ENCODE assay signal across 10 cellular contexts in genomic region chr14:63308723-63309317, GRCh38. TPM values are rescaled to one million over a fixed set of nuclear protein-coding genes. Genes with fewer than 3 reads are reported as not detected.
DNase-seq lines count a peak whose midpoint lies in the region; ATAC-seq and TF ChIP-seq lines count a peak whose summit lies in the region.
"Had no signal": no experiment of that assay in that cellular context is flagged by ENCODE, and none has a peak within 500 bp of the region (broad histone marks: within the 10 kb centered on the region; RNA-seq: fewer than 3 reads in every experiment).

No MANE protein-coding gene starts in this region.

- 0 out of 2 replicates have a peak, but pooled peaks have one; percentile 14 for TF ChIP-seq RAD21 in SK-N-SH (IDR thresholded peaks at IDR 0.05; ENCODE audit: low read length)

- H3K27me3 ChIP-seq in SK-N-SH (ENCODE audit: insufficient read depth) (no peaks in the 10 kb centered on the region), right lobe of liver (no peaks in the 10 kb centered on the region)

- no peak overlapping the region for H3K27ac ChIP-seq in SK-N-SH (ENCODE audit: low read depth in 2 of 2, low read length in 1 of 2)
- no peak overlapping the region for H3K27ac ChIP-seq in right lobe of liver

- DNase-seq in GM03348 (ENCODE audit: low spot score) (peak; percentile 40), SK-N-SH (peak; percentile 12), right lobe of liver (peak in 1 of 3 donors; percentile 29), retina (no peak), hepatic stellate cell (ENCODE audit: low spot score) (no peak), GM19238 (ENCODE audit: insufficient read length, low spot score) (no peak)
- DNase-seq: activated B cell treated with CpG ODN at 0.5 μM for 24 hours had no signal

- H3K9me3 ChIP-seq in SK-N-SH: no peaks in the 10 kb centered on the region
- H3K9me3 ChIP-seq in right lobe of liver: no peaks in the 10 kb centered on the region

- peak; percentile 60 for ATAC-seq in HG03060 (IDR thresholded peaks at IDR 0.05; ENCODE audit: low read depth, unreplicated experiment)
- ATAC-seq in right lobe of liver: peak in 3 of 4 donors; percentile 40 to 58 (median 43)
- ATAC-seq in HG03565 (IDR thresholded peaks at IDR 0.05; ENCODE audit: unreplicated experiment): no peak

- 21% methylated on average over 7 of the region's 7 CpGs for WGBS in SK-N-SH (ENCODE audit: low lambda C conversion rate)
- WGBS in right lobe of liver (ENCODE audit: insufficient coverage, low coverage, low lambda C conversion rate, missing lambda C conversion rate): 30% methylated on average over 7 of the region's 7 CpGs

- peak; percentile 59 for TF ChIP-seq CTCF in SK-N-SH (IDR thresholded peaks at IDR 0.05)
- TF ChIP-seq CTCF in right lobe of liver (IDR thresholded peaks at IDR 0.05): peak; percentile 21 to 51 (median 40)

- no peak overlapping the region for H3K4me3 ChIP-seq in SK-N-SH (ENCODE audit: low read depth in 2 of 2, low read length in 1 of 2)
- H3K4me3 ChIP-seq in right lobe of liver: no peak overlapping the region

- no peak for TF ChIP-seq EP300 in SK-N-SH (IDR thresholded peaks at IDR 0.05; ENCODE audit: borderline replicate concordance in 1 of 2, low read depth in 1 of 2, low read length in 1 of 2)

- H3K4me2 ChIP-seq in SK-N-SH: no peak overlapping the region

- POLR2A ChIA-PET in SK-N-SH (lab: Yijun Ruan, JAX): no interaction called here

- no peaks in the 10 kb centered on the region for H3F3A ChIP-seq in SK-N-SH (replicated peaks; ENCODE audit: insufficient read depth)

- H3K79me2 ChIP-seq in SK-N-SH (ENCODE audit: insufficient read depth): no peaks in the 10 kb centered on the region

- H3K4me1 ChIP-seq in SK-N-SH (ENCODE audit: control insufficient read depth in 1 of 2, insufficient read depth in 2 of 2, low read depth in 1 of 2, low read length in 1 of 2): no peaks in the 10 kb centered on the region
- no peaks in the 10 kb centered on the region for H3K4me1 ChIP-seq in right lobe of liver

- no peaks in the 10 kb centered on the region for H4K20me1 ChIP-seq in SK-N-SH (ENCODE audit: insufficient read depth)

- no peak for TF ChIP-seq POLR2A in right lobe of liver (IDR thresholded peaks at IDR 0.05)

- no peaks in the 10 kb centered on the region for H3K9me2 ChIP-seq in SK-N-SH

- no peak overlapping the region for H2AFZ ChIP-seq in SK-N-SH (ENCODE audit: low read depth)

- no peak overlapping the region for H3K9ac ChIP-seq in SK-N-SH

- CTCF ChIA-PET in SK-N-SH (lab: Yijun Ruan, JAX): interaction anchor here (0.6 to 2.7 kb wide), 7 partner anchors 9 to 574 kb away, joined by 3 to 10 read pairs (median 3); no protein-coding TSS in a partner anchor

- intact Hi-C loops in right lobe of liver (cut with DNase I): no loop called here

- H3K36me3 ChIP-seq in SK-N-SH (replicated peaks in 1 of 2; ENCODE audit: control insufficient read depth in 1 of 2, insufficient read depth in 2 of 2, low read length in 1 of 2) (no peaks in the 10 kb centered on the region), right lobe of liver (no peaks in the 10 kb centered on the region)

TF ChIP-seq in SK-N-SH, 30 proteins besides CTCF, POLR2A, EP300 and RAD21:
- no peak for TF ChIP-seq IRF3 (IDR thresholded peaks at IDR 0.05; ENCODE audit: low read depth, low read length)
- TF ChIP-seq CHD2 (IDR thresholded peaks at IDR 0.05; ENCODE audit: low read length, partially characterized antibody): no peak
- TF ChIP-seq, protein P1, sequence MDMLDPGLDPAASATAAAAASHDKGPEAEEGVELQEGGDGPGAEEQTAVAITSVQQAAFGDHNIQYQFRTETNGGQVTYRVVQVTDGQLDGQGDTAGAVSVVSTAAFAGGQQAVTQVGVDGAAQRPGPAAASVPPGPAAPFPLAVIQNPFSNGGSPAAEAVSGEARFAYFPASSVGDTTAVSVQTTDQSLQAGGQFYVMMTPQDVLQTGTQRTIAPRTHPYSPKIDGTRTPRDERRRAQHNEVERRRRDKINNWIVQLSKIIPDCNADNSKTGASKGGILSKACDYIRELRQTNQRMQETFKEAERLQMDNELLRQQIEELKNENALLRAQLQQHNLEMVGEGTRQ (IDR thresholded peaks at IDR 0.05; ENCODE audit: borderline replicate concordance, low read depth, low read length): no peak
- no peak for TF ChIP-seq TAF1 (IDR thresholded peaks at IDR 0.05; ENCODE audit: borderline replicate concordance, low read depth, low read length)
TF ChIP-seq in SK-N-SH: peak in this region for 0.

RNA-seq across cellular contexts. Expression of gene GPHB5, which starts 9.9 kb away (rescaled TPM):
- polyA plus RNA-seq in SK-N-SH (2012; rRNA removed): not detected in 2 replicates
- polyA plus RNA-seq in SK-N-SH (2012; cell fraction: cytosol; rRNA removed): not detected in 2 replicates
- not detected in 2 replicates for polyA plus RNA-seq in SK-N-SH (2012; cell fraction: nucleus; rRNA removed)
- total RNA-seq in right lobe of liver: not detected
- total RNA-seq: activated B cell treated with CpG ODN at 0.5 μM for 24 hours, myocyte had no signal

Comparison
In these comparisons a context has a peak if more than half of its experiments do, and no peak if none do; other contexts are left out.
1. DNase-seq: peak in GM03348 (single experiment) and SK-N-SH (single experiment); none in retina (single experiment), hepatic stellate cell (single experiment) and GM19238 (single experiment).